In the genomic region with DNA sequence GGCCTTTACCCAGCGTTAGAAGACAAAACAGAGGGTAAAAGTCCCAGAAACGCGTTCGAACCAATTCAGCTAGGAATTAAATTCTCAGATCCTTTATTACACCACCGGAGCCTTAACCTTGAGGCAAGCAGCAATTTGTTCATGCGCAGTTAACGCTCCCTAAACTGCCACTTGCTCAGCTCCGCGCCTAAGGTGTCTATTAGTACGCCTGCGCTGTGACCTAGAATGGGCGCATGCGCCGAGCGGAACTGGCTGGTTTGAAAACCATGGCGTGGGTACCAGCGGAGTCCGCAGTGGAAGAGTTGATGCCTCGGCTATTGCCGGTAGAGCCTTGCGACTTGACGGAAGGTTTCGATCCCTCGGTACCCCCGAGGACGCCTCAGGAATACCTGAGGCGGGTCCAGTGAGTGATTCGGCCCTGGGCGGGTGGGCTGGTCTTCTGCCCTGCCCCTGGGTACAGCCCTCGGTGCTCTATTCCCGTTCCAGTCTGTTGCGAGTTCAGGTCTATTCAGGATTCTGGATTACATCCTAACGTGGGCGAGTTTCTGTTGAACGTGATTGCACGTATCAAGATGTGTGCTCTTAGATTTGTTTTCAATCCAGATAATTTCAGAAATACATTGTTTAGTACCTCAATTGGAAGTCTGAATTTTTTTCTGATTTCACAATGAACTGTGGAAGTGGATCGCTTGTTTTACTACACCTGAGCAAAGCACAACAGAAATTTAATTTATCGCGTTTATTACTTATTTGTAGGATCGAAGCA, we compare ENCODE assay signal across 8 cellular contexts.
DNase-seq lines count a peak whose midpoint lies in the region; ATAC-seq, FAIRE-seq and TF ChIP-seq lines count a peak whose summit lies in the region.

A gene with protein sequence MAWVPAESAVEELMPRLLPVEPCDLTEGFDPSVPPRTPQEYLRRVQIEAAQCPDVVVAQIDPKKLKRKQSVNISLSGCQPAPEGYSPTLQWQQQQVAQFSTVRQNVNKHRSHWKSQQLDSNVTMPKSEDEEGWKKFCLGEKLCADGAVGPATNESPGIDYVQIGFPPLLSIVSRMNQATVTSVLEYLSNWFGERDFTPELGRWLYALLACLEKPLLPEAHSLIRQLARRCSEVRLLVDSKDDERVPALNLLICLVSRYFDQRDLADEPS (plus strand): TSS at position 251 of the 766 bp plus-strand sequence. CDS start 16 bp downstream, at position 267.

- peak; percentile 90 for FAIRE-seq in islet of Langerhans (lab: Jason Lieb, UNC)

- no peak for TF ChIP-seq CTCF in AG09309 (IDR thresholded peaks at IDR 0.05; ENCODE audit: control insufficient read depth, insufficient read depth, low read depth, low read length, missing control alignments)

- DNase-seq in AG09309 (ENCODE audit: low read depth) (peak; percentile 73), NCI-H446 (lab: John Stamatoyannopoulos, UW) (peak; percentile 90 to 98), cerebellar cortex (ENCODE audit: low spot score) (peak; percentile 96)
- peak; percentile 92 for DNase-seq in activated CD4-positive, CD25-positive, alpha-beta regulatory T cell treated with anti-CD3 and anti-CD28 coated beads, Interleukin-2, amount 50 U/mL, for 16 hours (ENCODE audit: low read depth, low spot score)
- DNase-seq in stimulated activated CD4-positive, alpha-beta T cell treated with anti-CD3 and anti-CD28 coated beads, Interleukin-12 subunit alpha, Interleukin-12 subunit beta, amount 100 ng/mL, for 4 hours: peak; percentile 92

- H3K4me3 ChIP-seq in AG09309 (ENCODE audit: control insufficient read depth, low read depth, low read length): peak within 1 kb of the TSS; percentile 96

- ATAC-seq in GM19025 (IDR thresholded peaks at IDR 0.05; ENCODE audit: low read depth, unreplicated experiment): peak; percentile 94
- ATAC-seq in HG03342 (IDR thresholded peaks at IDR 0.05; ENCODE audit: unreplicated experiment): peak; percentile 93

Comparison
In these comparisons a context has a peak if more than half of its experiments do, and no peak if none do; other contexts are left out.
1. Peak in every context shown above with its lines: DNase-seq, ATAC-seq and H3K4me3 ChIP-seq.